Comparison of ENCODE assay signal across 1 cellular context in the genomic region with DNA sequence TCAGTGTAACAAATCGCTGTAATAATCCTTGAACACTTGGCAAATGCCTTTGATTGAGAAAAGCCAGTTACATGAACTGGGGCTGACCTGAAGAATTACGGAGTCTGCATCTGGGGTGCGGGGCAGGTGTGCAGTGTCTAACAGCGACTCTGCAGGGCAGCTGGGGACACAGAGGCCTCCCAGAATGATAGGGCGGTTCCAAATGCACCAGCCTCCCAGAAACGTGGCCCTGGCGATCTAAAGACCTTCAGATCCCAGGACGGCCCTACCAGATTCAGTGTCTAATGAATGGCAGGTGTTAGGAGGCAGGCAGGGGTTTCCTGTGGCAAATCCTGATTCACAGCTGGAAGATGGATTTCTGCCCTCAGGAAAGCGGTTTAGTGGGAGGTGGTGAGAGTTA.
TF ChIP-seq lines count a peak whose summit lies in the region.

No MANE protein-coding gene starts in this region.

TF ChIP-seq in WTC11, 78 proteins besides CTCF, POLR2A, EP300 and RAD21 (continued from another document):
- TF ChIP-seq, protein P1, sequence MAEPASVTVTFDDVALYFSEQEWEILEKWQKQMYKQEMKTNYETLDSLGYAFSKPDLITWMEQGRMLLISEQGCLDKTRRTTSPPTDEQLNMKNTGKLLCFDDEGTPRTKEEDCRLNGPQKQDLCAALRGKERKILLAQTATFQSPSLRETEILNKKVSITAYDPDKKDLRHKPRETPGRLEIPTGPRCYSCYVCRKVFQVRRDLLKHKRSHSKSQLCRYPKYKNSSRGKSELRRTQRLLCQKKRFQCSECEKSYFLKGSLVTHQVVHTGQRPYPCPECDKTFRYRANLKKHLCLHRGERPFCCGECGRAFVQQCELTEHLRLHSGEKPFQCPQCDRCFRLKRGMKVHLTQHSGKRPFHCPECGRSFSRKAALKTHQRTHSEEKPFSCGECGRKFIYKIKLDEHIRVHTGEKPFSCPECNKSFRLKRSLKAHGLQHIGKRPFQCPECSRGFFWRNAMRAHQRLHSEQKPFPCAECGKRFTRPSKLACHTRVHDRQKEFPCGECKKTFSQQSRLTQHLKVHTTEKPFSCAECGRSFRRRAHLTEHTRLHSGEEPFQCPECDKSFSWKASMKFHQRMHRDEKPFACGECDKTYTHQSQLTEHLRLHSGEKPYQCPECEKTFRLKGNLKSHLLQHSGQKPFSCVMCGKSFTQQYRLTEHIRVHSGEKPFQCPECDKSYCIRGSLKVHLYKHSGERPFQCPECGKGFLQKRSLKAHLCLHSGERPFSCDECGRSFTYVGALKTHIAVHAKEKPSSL (CRISPR knock-in tag; conservative IDR thresholded peaks at IDR 0.05): no peak
- TF ChIP-seq, protein P2, sequence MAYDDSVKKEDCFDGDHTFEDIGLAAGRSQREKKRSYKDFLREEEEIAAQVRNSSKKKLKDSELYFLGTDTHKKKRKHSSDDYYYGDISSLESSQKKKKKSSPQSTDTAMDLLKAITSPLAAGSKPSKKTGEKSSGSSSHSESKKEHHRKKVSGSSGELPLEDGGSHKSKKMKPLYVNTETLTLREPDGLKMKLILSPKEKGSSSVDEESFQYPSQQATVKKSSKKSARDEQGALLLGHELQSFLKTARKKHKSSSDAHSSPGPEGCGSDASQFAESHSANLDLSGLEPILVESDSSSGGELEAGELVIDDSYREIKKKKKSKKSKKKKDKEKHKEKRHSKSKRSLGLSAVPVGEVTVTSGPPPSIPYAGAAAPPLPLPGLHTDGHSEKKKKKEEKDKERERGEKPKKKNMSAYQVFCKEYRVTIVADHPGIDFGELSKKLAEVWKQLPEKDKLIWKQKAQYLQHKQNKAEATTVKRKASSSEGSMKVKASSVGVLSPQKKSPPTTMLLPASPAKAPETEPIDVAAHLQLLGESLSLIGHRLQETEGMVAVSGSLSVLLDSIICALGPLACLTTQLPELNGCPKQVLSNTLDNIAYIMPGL (CRISPR knock-in tag; IDR thresholded peaks at IDR 0.05): no peak
- TF ChIP-seq, protein P3, sequence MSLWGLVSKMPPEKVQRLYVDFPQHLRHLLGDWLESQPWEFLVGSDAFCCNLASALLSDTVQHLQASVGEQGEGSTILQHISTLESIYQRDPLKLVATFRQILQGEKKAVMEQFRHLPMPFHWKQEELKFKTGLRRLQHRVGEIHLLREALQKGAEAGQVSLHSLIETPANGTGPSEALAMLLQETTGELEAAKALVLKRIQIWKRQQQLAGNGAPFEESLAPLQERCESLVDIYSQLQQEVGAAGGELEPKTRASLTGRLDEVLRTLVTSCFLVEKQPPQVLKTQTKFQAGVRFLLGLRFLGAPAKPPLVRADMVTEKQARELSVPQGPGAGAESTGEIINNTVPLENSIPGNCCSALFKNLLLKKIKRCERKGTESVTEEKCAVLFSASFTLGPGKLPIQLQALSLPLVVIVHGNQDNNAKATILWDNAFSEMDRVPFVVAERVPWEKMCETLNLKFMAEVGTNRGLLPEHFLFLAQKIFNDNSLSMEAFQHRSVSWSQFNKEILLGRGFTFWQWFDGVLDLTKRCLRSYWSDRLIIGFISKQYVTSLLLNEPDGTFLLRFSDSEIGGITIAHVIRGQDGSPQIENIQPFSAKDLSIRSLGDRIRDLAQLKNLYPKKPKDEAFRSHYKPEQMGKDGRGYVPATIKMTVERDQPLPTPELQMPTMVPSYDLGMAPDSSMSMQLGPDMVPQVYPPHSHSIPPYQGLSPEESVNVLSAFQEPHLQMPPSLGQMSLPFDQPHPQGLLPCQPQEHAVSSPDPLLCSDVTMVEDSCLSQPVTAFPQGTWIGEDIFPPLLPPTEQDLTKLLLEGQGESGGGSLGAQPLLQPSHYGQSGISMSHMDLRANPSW (CRISPR knock-in tag; conservative IDR thresholded peaks at IDR 0.05; ENCODE audit: low read depth): no peak
- TF ChIP-seq, protein P4, sequence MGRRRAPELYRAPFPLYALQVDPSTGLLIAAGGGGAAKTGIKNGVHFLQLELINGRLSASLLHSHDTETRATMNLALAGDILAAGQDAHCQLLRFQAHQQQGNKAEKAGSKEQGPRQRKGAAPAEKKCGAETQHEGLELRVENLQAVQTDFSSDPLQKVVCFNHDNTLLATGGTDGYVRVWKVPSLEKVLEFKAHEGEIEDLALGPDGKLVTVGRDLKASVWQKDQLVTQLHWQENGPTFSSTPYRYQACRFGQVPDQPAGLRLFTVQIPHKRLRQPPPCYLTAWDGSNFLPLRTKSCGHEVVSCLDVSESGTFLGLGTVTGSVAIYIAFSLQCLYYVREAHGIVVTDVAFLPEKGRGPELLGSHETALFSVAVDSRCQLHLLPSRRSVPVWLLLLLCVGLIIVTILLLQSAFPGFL (CRISPR knock-in tag; IDR thresholded peaks at IDR 0.05; ENCODE audit: borderline replicate concordance): no peak
- TF ChIP-seq FOXK1 (CRISPR knock-in tag; IDR thresholded peaks at IDR 0.05) (no peak), IRF2 (CRISPR knock-in tag; IDR thresholded peaks at IDR 0.05; ENCODE audit: borderline replicate concordance, low read depth) (no peak), GRHL2 (CRISPR knock-in tag; IDR thresholded peaks at IDR 0.05; ENCODE audit: insufficient replicate concordance, severe bottlenecking) (no peak)
- TF ChIP-seq, protein P5, sequence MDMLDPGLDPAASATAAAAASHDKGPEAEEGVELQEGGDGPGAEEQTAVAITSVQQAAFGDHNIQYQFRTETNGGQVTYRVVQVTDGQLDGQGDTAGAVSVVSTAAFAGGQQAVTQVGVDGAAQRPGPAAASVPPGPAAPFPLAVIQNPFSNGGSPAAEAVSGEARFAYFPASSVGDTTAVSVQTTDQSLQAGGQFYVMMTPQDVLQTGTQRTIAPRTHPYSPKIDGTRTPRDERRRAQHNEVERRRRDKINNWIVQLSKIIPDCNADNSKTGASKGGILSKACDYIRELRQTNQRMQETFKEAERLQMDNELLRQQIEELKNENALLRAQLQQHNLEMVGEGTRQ (CRISPR knock-in tag; IDR thresholded peaks at IDR 0.05): no peak
